8 cellular contexts compared by ENCODE assay signal in the genomic region with DNA sequence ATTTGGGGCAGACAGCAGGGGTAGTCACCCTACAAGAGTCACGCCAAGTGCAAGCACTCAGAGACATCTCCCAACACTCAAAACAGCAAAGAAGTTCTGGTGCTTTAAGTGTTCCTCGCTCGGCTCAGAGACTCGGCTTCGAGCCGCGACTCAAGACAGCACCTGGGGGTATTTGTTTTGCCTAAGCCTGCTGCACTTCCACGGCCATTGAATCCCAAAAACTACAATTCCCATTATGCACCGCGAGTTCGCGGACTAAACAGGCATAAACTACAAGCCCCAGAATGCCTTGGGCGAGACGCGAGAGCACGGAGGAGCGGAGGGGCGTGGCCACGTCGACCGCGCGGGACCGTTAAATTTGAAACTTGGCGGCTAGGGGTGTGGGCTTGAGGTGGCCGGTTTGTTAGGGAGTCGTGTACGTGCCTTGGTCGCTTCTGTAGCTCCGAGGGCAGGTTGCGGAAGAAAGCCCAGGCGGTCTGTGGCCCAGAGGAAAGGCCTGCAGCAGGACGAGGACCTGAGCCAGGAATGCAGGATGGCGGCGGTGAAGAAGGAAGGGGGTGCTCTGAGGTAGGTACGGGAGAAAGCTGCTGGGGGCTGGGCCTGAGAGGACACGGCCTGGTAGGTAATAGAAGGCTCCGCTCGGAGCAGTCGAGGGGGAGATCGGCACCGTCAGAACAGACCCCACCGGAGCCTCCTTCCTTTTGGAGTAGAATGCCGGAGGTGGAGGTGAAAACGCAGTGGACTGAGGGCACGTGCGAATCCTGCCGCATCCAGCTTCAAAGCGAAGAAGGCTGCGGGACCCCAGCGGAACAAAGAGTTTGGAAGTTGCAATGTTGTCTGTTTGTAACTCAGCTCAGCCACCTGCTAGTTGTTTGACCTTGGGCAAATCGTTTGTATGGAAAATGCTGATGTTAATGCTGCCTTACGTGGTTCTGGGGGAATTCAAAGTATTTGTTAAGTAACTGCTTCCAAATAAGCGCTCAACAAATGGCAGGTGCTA. TPM values are rescaled to one million over a fixed set of nuclear protein-coding genes. Genes with fewer than 3 reads are reported as not detected.
DNase-seq lines count a peak whose midpoint lies in the region; ATAC-seq and TF ChIP-seq lines count a peak whose summit lies in the region.

Gene BUB1B (plus strand): TSS at position 381 of the 1,000 bp plus-strand sequence. CDS start 152 bp downstream, at position 533.

- no peak for TF ChIP-seq CTCF in DND-41 (IDR thresholded peaks at IDR 0.05; ENCODE audit: borderline replicate concordance, extremely low read depth, low read length, poor library complexity, severe bottlenecking)
- no peak for TF ChIP-seq CTCF in Panc1 (IDR thresholded peaks at IDR 0.05)

- H3K27ac ChIP-seq in DND-41 (ENCODE audit: low read length) (peak within 1 kb of the TSS; percentile 95), KOPT-K1 (ENCODE audit: low read depth, low read length, poor library complexity, severe bottlenecking) (peak within 1 kb of the TSS; percentile 98), Panc1 (ENCODE audit: low read length) (peak within 1 kb of the TSS; percentile 88)

- H3K27me3 ChIP-seq in DND-41 (ENCODE audit: insufficient read depth, low read length, poor library complexity) (no peaks in the 10 kb centered on the region), Panc1 (ENCODE audit: control insufficient read depth, insufficient read depth, low read length) (no peaks in the 10 kb centered on the region)

- H3K9ac ChIP-seq in DND-41 (ENCODE audit: low read depth, low read length), result peak within 1 kb of the TSS; percentile 81

- in situ Hi-C loops in Panc1 (cut with HindIII; ENCODE audit: low pct_unique_long_range_greater_than_20kb, low sequenced_read_pairs), result no loop called here

- BruUV-seq in Panc1 (replicated peaks; lab: Mats Ljungman, UMichigan), result TSS peak; percentile 84

- peak; percentile 94 for DNase-seq in DND-41
- DNase-seq in Panc1 (ENCODE audit: low read depth, low spot score), result peak; percentile 90
- peak; percentile 92 for DNase-seq in activated T-cell treated with anti-CD3 and anti-CD28 coated beads, Interleukin-2, amount 50 U/mL, for 24 hours
- peak; percentile 81 for DNase-seq in fibroblast of gingiva (ENCODE audit: low read depth)
- peak; percentile 93 for DNase-seq in naive B cell
- peak; percentile 80 to 88 for DNase-seq in stimulated activated CD8-positive, alpha-beta memory T cell treated with anti-CD3 and anti-CD28 coated beads, Interleukin-7, amount 100 ng/mL, for 48 hours (ENCODE audit: extremely low read depth in 1 of 2, low read depth in 1 of 2)

- H3K4me3 ChIP-seq in DND-41 (ENCODE audit: low read depth in 1 of 2, low read length in 2 of 2) (peak within 1 kb of the TSS; percentile 79 to 91), Panc1 (ENCODE audit: low read depth in 2 of 2, low read length in 2 of 2) (peak within 1 kb of the TSS; percentile 90 to 96)

- peaks cover 44% of the 10 kb centered on the region for H3K36me3 ChIP-seq in DND-41 (ENCODE audit: insufficient read depth, low read length)
- peaks cover 39% of the 10 kb centered on the region for H3K36me3 ChIP-seq in KOPT-K1 (ENCODE audit: insufficient read depth, low read length)
- peaks cover 9% of the 10 kb centered on the region for H3K36me3 ChIP-seq in Panc1 (ENCODE audit: control insufficient read depth, insufficient read depth, low read length)

- no peaks in the 10 kb centered on the region for H3K9me3 Mint-ChIP-seq in activated T-cell treated with anti-CD3 and anti-CD28 coated beads, Interleukin-2, amount 50 U/mL, for 24 hours
- no peaks in the 10 kb centered on the region for H3K9me3 Mint-ChIP-seq in naive B cell

- peaks cover 52% of the 10 kb centered on the region for H3K79me2 ChIP-seq in DND-41 (ENCODE audit: insufficient read depth, low read length)

- H3K36me3 Mint-ChIP-seq in activated T-cell treated with anti-CD3 and anti-CD28 coated beads, Interleukin-2, amount 50 U/mL, for 24 hours (ENCODE audit: low read depth), result peaks cover 23% of the 10 kb centered on the region
- no peaks in the 10 kb centered on the region for H3K36me3 Mint-ChIP-seq in naive B cell

- peak; percentile 86 for ATAC-seq in DND-41 (ENCODE audit: insufficient read depth, low read depth)
- ATAC-seq in GM21786 (IDR thresholded peaks at IDR 0.05; ENCODE audit: unreplicated experiment), result peak; percentile 87
- ATAC-seq in Panc1, result peak; percentile 99
- ATAC-seq in naive B cell (ENCODE audit: low read depth in 2 of 2), result peak; percentile 99

- no peak within 1 kb of the TSS for H3K27ac Mint-ChIP-seq in activated T-cell treated with anti-CD3 and anti-CD28 coated beads, Interleukin-2, amount 50 U/mL, for 24 hours
- peak within 1 kb of the TSS in 1 of 6 donors; percentile 86 for H3K27ac Mint-ChIP-seq in naive B cell

- H2AFZ ChIP-seq in DND-41 (ENCODE audit: low read depth, low read length), result peak within 1 kb of the TSS; percentile 80

- intact Hi-C loops in Panc1 (cut with micrococcal nuclease; ENCODE audit: unreplicated experiment), result loop anchor here (5.0 kb wide), 2 partner anchors 54 to 114 kb away; partner anchors contain the start of gene BMF

- no peaks in the 10 kb centered on the region for H3K27me3 Mint-ChIP-seq in activated T-cell treated with anti-CD3 and anti-CD28 coated beads, Interleukin-2, amount 50 U/mL, for 24 hours
- no peaks in the 10 kb centered on the region for H3K27me3 Mint-ChIP-seq in naive B cell

- H3K4me1 ChIP-seq in DND-41 (ENCODE audit: insufficient read depth, low read length), result peaks cover 45% of the 10 kb centered on the region
- peaks cover 25% of the 10 kb centered on the region for H3K4me1 ChIP-seq in Panc1 (ENCODE audit: control insufficient read depth, insufficient read depth, low read length)

- CTCF ChIA-PET in Panc1 (lab: Charles Lee), result interaction anchor here (0.7 to 2.1 kb wide), 2 partner anchors 57 to 120 kb away, joined by 3 to 7 read pairs; no protein-coding TSS in a partner anchor

- no peak within 1 kb of the TSS for H3K4me3 Mint-ChIP-seq in activated T-cell treated with anti-CD3 and anti-CD28 coated beads, Interleukin-2, amount 50 U/mL, for 24 hours
- H3K4me3 Mint-ChIP-seq in naive B cell, result no peak within 1 kb of the TSS

- peak within 1 kb of the TSS; percentile 89 for H3K4me2 ChIP-seq in DND-41 (ENCODE audit: insufficient read depth, low read length)

- POLR2A ChIA-PET in Panc1 (lab: Charles Lee), result interaction anchor here (0.6 kb wide), 1 partner anchor 322 kb away, joined by 6 read pairs; no protein-coding TSS in a partner anchor

- H3K9me3 ChIP-seq in DND-41 (ENCODE audit: insufficient read depth, low read length, severe bottlenecking), result no peaks in the 10 kb centered on the region
- no peaks in the 10 kb centered on the region for H3K9me3 ChIP-seq in KOPT-K1 (ENCODE audit: insufficient read depth, low read length, poor library complexity, severe bottlenecking)
- H3K9me3 ChIP-seq in Panc1 (ENCODE audit: control insufficient read depth, insufficient read depth, low read depth, low read length), result no peaks in the 10 kb centered on the region

- H3K4me1 Mint-ChIP-seq in activated T-cell treated with anti-CD3 and anti-CD28 coated beads, Interleukin-2, amount 50 U/mL, for 24 hours (ENCODE audit: low read depth), result peaks cover 11% of the 10 kb centered on the region
- H3K4me1 Mint-ChIP-seq in naive B cell, result peaks cover 0 to 2% (median 0%) of the 10 kb centered on the region in 3 donors

- peaks cover 24% of the 10 kb centered on the region; the same call in 1 of the 2 replicates for H4K20me1 ChIP-seq in DND-41 (ENCODE audit: insufficient read depth, low read length)

RNA-seq across cellular contexts. Expression of gene BUB1B, which starts in this region (rescaled TPM):
- 67.8 TPM for total RNA-seq in Panc1 (2021; ENCODE audit: unreplicated experiment)
- polyA plus RNA-seq in Panc1 (2012; ENCODE audit: insufficient read length), result 22.3 TPM
- 1 to 10 TPM in 3 of 6 donors, under 1 TPM in 3; 0.30 to 3.7 (median 0.78) TPM for polyA plus RNA-seq in naive B cell (ENCODE audit: low read depth in 6 of 6)

Comparison
In these comparisons a context has a peak if more than half of its experiments do, and no peak if none do; other contexts are left out.
1. Peak in every context shown above with its lines: DNase-seq, ATAC-seq, H3K4me3 ChIP-seq and H3K27ac ChIP-seq.